19 cellular contexts compared by ENCODE assay signal in the genomic region with DNA sequence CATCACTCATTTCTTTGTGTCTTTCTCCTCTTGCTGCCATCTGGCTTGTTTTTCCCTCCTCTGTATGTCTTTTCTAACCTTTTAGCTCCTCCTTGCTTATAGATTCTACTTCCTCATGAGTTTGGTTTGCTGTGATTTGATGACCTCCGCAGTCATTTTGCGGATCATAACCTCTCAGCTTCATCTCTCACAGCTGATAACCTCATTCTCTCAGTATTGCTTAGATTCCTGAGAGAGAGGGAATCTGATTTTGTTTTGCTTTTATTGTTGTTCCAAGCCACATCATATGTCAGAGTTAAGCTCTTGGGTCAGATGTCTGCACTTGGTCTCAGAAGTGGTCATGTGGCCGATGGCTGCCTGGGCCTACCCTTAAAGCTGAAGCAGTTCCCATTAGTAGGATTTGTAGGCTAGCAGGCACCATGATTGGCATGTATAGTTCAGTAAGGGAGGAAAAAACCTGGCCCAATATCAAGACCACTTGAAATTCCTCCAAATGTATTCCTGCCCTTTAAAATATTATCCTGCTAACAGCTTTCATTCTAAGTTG. TPM values are rescaled to one million over a fixed set of nuclear protein-coding genes. Genes with fewer than 3 reads are reported as not detected.
A peak's percentile ranks its signal among the peaks of the same experiment; 100 is the strongest.
DNase-seq lines count a peak whose midpoint lies in the region; ATAC-seq, FAIRE-seq and TF ChIP-seq lines count a peak whose summit lies in the region.
"Had no signal": no experiment of that assay in that cellular context is flagged by ENCODE, and none has a peak within 500 bp of the region (broad histone marks: within the 10 kb centered on the region; RNA-seq: fewer than 3 reads in every experiment).

No MANE protein-coding gene starts in this region.

- H3K27ac ChIP-seq in K562 (ENCODE audit: extremely low read depth, low read depth, low read length) (no peak overlapping the region), upper lobe of left lung (peak overlapping the region in 3 of 4 donors; percentile 6 to 32 (median 28)), body of pancreas (no peak overlapping the region), MM.1S (ENCODE audit: low read length) (no peak overlapping the region)
- H3K27ac ChIP-seq: gastroesophageal sphincter, neutrophil, SJCRH30 had no signal

- CTCF ChIA-PET in K562 (lab: Yijun Ruan, JAX; ENCODE audit: low intra/inter-chr PET ratio) = no interaction called here

- H3F3A ChIP-seq in MM.1S (ENCODE audit: insufficient read depth, low read length) = no peaks in the 10 kb centered on the region

- H3K4me3 ChIP-seq in K562 (no peak overlapping the region), upper lobe of left lung (no peak overlapping the region), body of pancreas (no peak overlapping the region), MM.1S (ENCODE audit: low read length) (no peak overlapping the region)
- H3K4me3 ChIP-seq: gastroesophageal sphincter, SJCRH30 had no signal

- TF ChIP-seq POLR2A in K562 (conservative IDR thresholded peaks at IDR 0.05) (no peak), upper lobe of left lung (IDR thresholded peaks at IDR 0.05) (no peak), body of pancreas (IDR thresholded peaks at IDR 0.05) (no peak)

- no peak for TF ChIP-seq CTCF in K562 (IDR thresholded peaks at IDR 0.05 in 2 of 3, conservative IDR thresholded peaks at IDR 0.05 in 1 of 3; ENCODE audit: insufficient read depth in 2 of 3, low read depth in 1 of 3, low read length in 3 of 3)
- no peak for TF ChIP-seq CTCF in nephron progenitor cell (IDR thresholded peaks at IDR 0.05)
- no peak for TF ChIP-seq CTCF in upper lobe of left lung (IDR thresholded peaks at IDR 0.05)
- no peak for TF ChIP-seq CTCF in body of pancreas (IDR thresholded peaks at IDR 0.05)
- no peak for TF ChIP-seq CTCF in MM.1S (IDR thresholded peaks at IDR 0.05; ENCODE audit: low read length)

- no peaks in the 10 kb centered on the region for H3K9me3 ChIP-seq in K562 (replicated peaks; ENCODE audit: control insufficient read depth, insufficient read depth, low read depth, low read length)
- H3K9me3 ChIP-seq in upper lobe of left lung = no peaks in the 10 kb centered on the region
- H3K9me3 ChIP-seq in body of pancreas = no peaks in the 10 kb centered on the region
- no peaks in the 10 kb centered on the region for H3K9me3 ChIP-seq in MM.1S (replicated peaks; ENCODE audit: insufficient read depth, low read length)
- H3K9me3 ChIP-seq: gastroesophageal sphincter, neutrophil, SJCRH30 had no signal

- in situ Hi-C loops in K562 (cut with MboI) = no loop called here

- no peak for FAIRE-seq in K562 (lab: Jason Lieb, UNC)
- FAIRE-seq: H1 had no signal

- no peak for DNase-seq in K562 (ENCODE audit: extremely low read depth in 1 of 4, low spot score in 3 of 4)
- peak; percentile 34 for DNase-seq in left ventricle myocardium superior
- no peak for DNase-seq in nephron progenitor cell
- peak in 1 of 2 donors; percentile 59 for DNase-seq in upper lobe of left lung
- DNase-seq in NCI-H187 treated with DMSO at 0.1 percent for 48 hours (lab: John Stamatoyannopoulos, UW) = no peak
- no peak for DNase-seq in body of pancreas
- DNase-seq in MM.1S = no peak
- DNase-seq: DMS 273 treated with DMSO at 0.1 percent for 48 hours; NCI-H2107; NCI-H526 treated with DMSO at 0.1 percent for 48 hours; SJCRH30; stimulated activated CD4-positive, alpha-beta T cell treated with anti-CD3 and anti-CD28 coated beads, Interleukin-4, amount 100 ng/mL, for 4 hours; stimulated activated CD8-positive, alpha-beta memory T cell treated with anti-CD3 and anti-CD28 coated beads, Interleukin-4, amount 100 ng/mL, for 48 hours had no signal

- POLR2A ChIA-PET in K562 (lab: Yijun Ruan, JAX) = interaction anchor here (0.8 to 2.8 kb wide), 8 partner anchors 8 to 137 kb away, joined by 3 to 13 read pairs (median 4); no protein-coding TSS in a partner anchor

- TF ChIP-seq EP300 in K562 (IDR thresholded peaks at IDR 0.05; ENCODE audit: low read length) = no peak
- TF ChIP-seq EP300 in upper lobe of left lung (IDR thresholded peaks at IDR 0.05) = no peak

- intact Hi-C loops in K562 (cut with micrococcal nuclease) = no loop called here
- intact Hi-C loops in left ventricle myocardium superior (cut with micrococcal nuclease) = loop anchor here (10.0 kb wide), 1 partner anchor 82 kb away; no protein-coding TSS in a partner anchor
- intact Hi-C loops in body of pancreas (cut with DNase I) = no loop called here

- H3K36me3 ChIP-seq in K562 (ENCODE audit: control insufficient read depth, insufficient read depth, low read length) (peaks cover 52% of the 10 kb centered on the region), upper lobe of left lung (peaks cover 0 to 33% (median 10%) of the 10 kb centered on the region in 4 donors), body of pancreas (replicated peaks in 1 of 2; ENCODE audit: insufficient read depth in 1 of 2, low read depth in 2 of 2) (no peaks in the 10 kb centered on the region), MM.1S (replicated peaks; ENCODE audit: insufficient read depth, low read length) (0 out of 2 replicates have a peak, but pooled peaks cover 2% of the 10 kb centered on the region)
- H3K36me3 ChIP-seq: neutrophil had no signal

- H3K36me3 Mint-ChIP-seq in nephron progenitor cell (ENCODE audit: low read depth) = peaks cover 26% of the 10 kb centered on the region

- peak overlapping the region; percentile 49 for H3K27ac Mint-ChIP-seq in nephron progenitor cell
- H3K27ac Mint-ChIP-seq: B cell; T-helper 2 cell treated with Interferon-gamma antibody and Interleukin-4, amounts not matched to agents 5 μg/mL and 100 μg/mL, for 36 hours had no signal

- H3K9ac ChIP-seq in K562 (ENCODE audit: insufficient read depth in 1 of 2, low read depth in 2 of 2, low read length in 2 of 2) = no peak overlapping the region
- H3K9ac ChIP-seq in MM.1S (ENCODE audit: low read length) = no peak overlapping the region

- no peaks in the 10 kb centered on the region for H3K27me3 Mint-ChIP-seq in nephron progenitor cell (ENCODE audit: low read depth, poor library complexity)
- H3K27me3 Mint-ChIP-seq: B cell had no signal

- H3K4me1 Mint-ChIP-seq in nephron progenitor cell = peaks cover 77% of the 10 kb centered on the region

- H3K4me1 ChIP-seq in K562 (replicated peaks in 1 of 2; ENCODE audit: control insufficient read depth in 2 of 2, insufficient read depth in 2 of 2, low read length in 2 of 2) (peaks cover 3 to 14% of the 10 kb centered on the region in 2 experiments; a peak in 3 of 5 replicates), upper lobe of left lung (peaks cover 0 to 41% (median 23%) of the 10 kb centered on the region in 4 donors), body of pancreas (peaks cover 64% of the 10 kb centered on the region), MM.1S (ENCODE audit: low read length) (no peaks in the 10 kb centered on the region)

- H3K79me2 ChIP-seq in K562 (ENCODE audit: control insufficient read depth, insufficient read depth, low read length) (peaks cover 25% of the 10 kb centered on the region), MM.1S (ENCODE audit: low read length) (peaks cover 57% of the 10 kb centered on the region)

- H3K9me3 Mint-ChIP-seq in nephron progenitor cell = no peaks in the 10 kb centered on the region
- H3K9me3 Mint-ChIP-seq: T-helper 2 cell treated with Interferon-gamma antibody and Interleukin-4, amounts not matched to agents 5 μg/mL and 100 μg/mL, for 36 hours had no signal

- H3K27me3 ChIP-seq in K562 (ENCODE audit: control insufficient read depth in 2 of 2, insufficient read depth in 2 of 2, low read length in 2 of 2) = no peaks in the 10 kb centered on the region
- no peaks in the 10 kb centered on the region for H3K27me3 ChIP-seq in upper lobe of left lung
- no peaks in the 10 kb centered on the region for H3K27me3 ChIP-seq in body of pancreas
- no peaks in the 10 kb centered on the region for H3K27me3 ChIP-seq in MM.1S (replicated peaks; ENCODE audit: insufficient read depth, low read length)
- H3K27me3 ChIP-seq: gastroesophageal sphincter, neutrophil, SJCRH30 had no signal

- H4K20me1 ChIP-seq in K562 (replicated peaks; ENCODE audit: control insufficient read depth, insufficient read depth, low read length) = peaks cover 14% of the 10 kb centered on the region
- no peaks in the 10 kb centered on the region for H4K20me1 ChIP-seq in MM.1S (ENCODE audit: insufficient read depth, low read length)

- no peaks in the 10 kb centered on the region for H3K9me1 ChIP-seq in K562 (ENCODE audit: control insufficient read depth, insufficient read depth, low read length)

- TF ChIP-seq RAD21 in K562 (CRISPR knock-in tag; conservative IDR thresholded peaks at IDR 0.05 in 1 of 2, IDR thresholded peaks at IDR 0.05 in 1 of 2) = no peak

- H3K9me2 ChIP-seq in MM.1S (replicated peaks; ENCODE audit: insufficient read depth, low read length) = no peaks in the 10 kb centered on the region

- no peak overlapping the region for H3K4me3 Mint-ChIP-seq in nephron progenitor cell
- H3K4me3 Mint-ChIP-seq: B cell; T-helper 2 cell treated with Interferon-gamma antibody and Interleukin-4, amounts not matched to agents 5 μg/mL and 100 μg/mL, for 36 hours had no signal

- 51% methylated on average over 3 of the region's 3 CpGs for WGBS in K562 (ENCODE audit: insufficient coverage, low coverage, missing lambda C conversion rate)
- 64 to 65% methylated on average over 3 of the region's 3 CpGs for WGBS in upper lobe of left lung, 2 donors
- 67 to 75% methylated on average over 3 of the region's 3 CpGs for WGBS in body of pancreas, 2 donors

- H3K4me2 ChIP-seq in K562 (ENCODE audit: insufficient read depth, low read length) = no peak overlapping the region
- no peak overlapping the region for H3K4me2 ChIP-seq in MM.1S (ENCODE audit: low read depth, low read length)

- ATAC-seq in K562 (no peak), left ventricle myocardium superior (peak; percentile 53), upper lobe of left lung (ENCODE audit: low FRiP score in 2 of 2) (no peak), body of pancreas (no peak)
- ATAC-seq: activated CD4-positive, CD25-positive, alpha-beta regulatory T cell treated with anti-CD3 and anti-CD28 coated beads, Interleukin-2, amount 50 U/mL, for 24 hours; gastroesophageal sphincter had no signal

- BruUV-seq in K562 (replicated peaks; lab: Mats Ljungman, UMichigan) = no TSS peak

- no peak overlapping the region for H2AFZ ChIP-seq in K562 (ENCODE audit: low read depth, low read length)
- no peak overlapping the region for H2AFZ ChIP-seq in MM.1S (ENCODE audit: low read length)

RNA-seq across cellular contexts. Expression of gene ZNF664, which starts 13.4 kb away (rescaled TPM):
- total RNA-seq in K562 (2011; cell fraction: chromatin; rRNA removed; ENCODE audit: low replicate concordance) = 30.4 and 40.8 TPM in 2 replicates
- total RNA-seq in K562 (2011; cell fraction: nucleolus; rRNA removed) = 22.5 and 24.2 TPM in 2 replicates
- 37.6 and 62.4 TPM in 2 replicates for total RNA-seq in K562 (2011; cell fraction: nucleoplasm; rRNA removed)
- total RNA-seq in K562 (2014; rRNA removed) (31.1 and 34.5 TPM in 2 replicates), K562 (2014; rRNA removed; fragmentation: Illumina TruSeq; extraction: Trizol) (69.9 and 73.6 TPM in 2 replicates), K562 (2015; rRNA removed; fragmentation: Illumina TruSeq; extraction: Trizol) (59.6 and 63.6 TPM in 2 replicates), K562 (2021) (75.5 and 82.5 TPM in 2 replicates), left ventricle myocardium superior (85.2 TPM), upper lobe of left lung (100 to 1,000 TPM in 2 of 6 donors, 10 to 100 TPM in 4; 49.1 to 112 (median 91.8) TPM), body of pancreas (10 to 100 TPM; 32.6 to 53.2 TPM)
- polyA plus RNA-seq in K562 (2011; rRNA removed) (64.8 and 90.3 TPM in 2 replicates), K562 (2014; fragmentation: Illumina TruSeq; extraction: Trizol) (78.3 and 101 TPM in 2 replicates), K562 (2014; fragmentation: Nextera tagmentation; extraction: Ambion mirVana) (1 to 10 TPM; 3.3 to 6.3 TPM), K562 (2014; rRNA removed) (59.1 and 59.4 TPM in 2 replicates)
- polyA plus RNA-seq in K562 (2011; cell fraction: cytosol; rRNA removed) = 29.8 and 49.5 TPM in 2 replicates
- polyA plus RNA-seq in K562 (2011; cell fraction: nucleus; rRNA removed) = 44.5 and 52.5 TPM in 2 replicates
- polyA plus RNA-seq in K562 (2012) = 48.0 and 52.7 TPM in 2 replicates
- 46.6 and 47.8 TPM in 2 replicates for polyA minus RNA-seq in K562 (2011; rRNA and poly(A)+ RNA removed)
- polyA minus RNA-seq in K562 (2011; cell fraction: cytosol; rRNA and poly(A)+ RNA removed) = 26.5 and 29.5 TPM in 2 replicates
- 28.0 and 52.0 TPM in 2 replicates for polyA minus RNA-seq in K562 (2011; cell fraction: nucleus; rRNA and poly(A)+ RNA removed)

RNA-seq across cellular contexts. Expression of gene CCDC92, which starts 13.8 kb away (rescaled TPM):
- 5.4 and 7.1 TPM in 2 replicates for total RNA-seq in K562 (2011; cell fraction: chromatin; rRNA removed; ENCODE audit: low replicate concordance)
- total RNA-seq in K562 (2011; cell fraction: nucleolus; rRNA removed) = 4.5 and 5.0 TPM in 2 replicates
- 4.6 and 7.2 TPM in 2 replicates for total RNA-seq in K562 (2011; cell fraction: nucleoplasm; rRNA removed)
- total RNA-seq in K562 (2014; rRNA removed) = 1.4 TPM in 2 replicates
- total RNA-seq in K562 (2014; rRNA removed; fragmentation: Illumina TruSeq; extraction: Trizol) = 1.3 and 1.7 TPM in 2 replicates
- 1.5 and 2.1 TPM in 2 replicates for total RNA-seq in K562 (2015; rRNA removed; fragmentation: Illumina TruSeq; extraction: Trizol)
- total RNA-seq in K562 (2021) = 4.0 and 5.9 TPM in 2 replicates
- 2.6 and 6.8 TPM in 2 replicates for polyA plus RNA-seq in K562 (2011; rRNA removed)
- 2.4 and 6.8 TPM in 2 replicates for polyA plus RNA-seq in K562 (2011; cell fraction: cytosol; rRNA removed)
- polyA plus RNA-seq in K562 (2011; cell fraction: nucleus; rRNA removed) = 6.6 and 11.3 TPM in 2 replicates
- 4.0 and 11.0 TPM in 2 replicates for polyA plus RNA-seq in K562 (2012)
- 2.6 and 3.6 TPM in 2 replicates for polyA plus RNA-seq in K562 (2014; fragmentation: Illumina TruSeq; extraction: Trizol)
- polyA plus RNA-seq in K562 (2014; fragmentation: Nextera tagmentation; extraction: Ambion mirVana) = under 1 TPM; 0.27 to 0.30 TPM
- polyA plus RNA-seq in K562 (2014; rRNA removed) = 3.1 and 3.4 TPM in 2 replicates
- 2.2 and 3.6 TPM in 2 replicates for polyA minus RNA-seq in K562 (2011; rRNA and poly(A)+ RNA removed)
- polyA minus RNA-seq in K562 (2011; cell fraction: cytosol; rRNA and poly(A)+ RNA removed) = 2.2 and 5.6 TPM in 2 replicates
- polyA minus RNA-seq in K562 (2011; cell fraction: nucleus; rRNA and poly(A)+ RNA removed) = 3.8 and 8.9 TPM in 2 replicates
- total RNA-seq in left ventricle myocardium superior = 54.0 TPM
- total RNA-seq in upper lobe of left lung = 10 to 100 TPM; 33.8 to 48.9 (median 43.7) TPM
- total RNA-seq in body of pancreas = 10 to 100 TPM; 19.7 to 25.1 TPM

Comparison
In these comparisons a context has a peak if more than half of its experiments do, and no peak if none do; other contexts are left out.
1. H3K27ac ChIP-seq: peak in upper lobe of left lung (3 of 4); none in K562 (single experiment), body of pancreas (0 of 4) and MM.1S (single experiment).